ENCODE assay signal across 19 cellular contexts in genomic region chr4:1449475-1449832, GRCh38. TPM values are rescaled to one million over a fixed set of nuclear protein-coding genes. Genes with fewer than 3 reads are reported as not detected.
"Had no signal": no experiment of that assay in that cellular context is flagged by ENCODE, and none has a peak within 500 bp of the region (broad histone marks: within the 10 kb centered on the region; RNA-seq: fewer than 3 reads in every experiment).

No MANE protein-coding gene starts in this region.

- ATAC-seq: T-cell had no signal

- H3K27ac Mint-ChIP-seq: activated CD4-positive, alpha-beta memory T cell treated with anti-CD3 and anti-CD28 coated beads, Interleukin-2, amount 10 ng/mL, durations not matched to agents 7 days and 5 days; T-cell had no signal

- H3K36me3 Mint-ChIP-seq: T-cell had no signal

- H3K27me3 Mint-ChIP-seq: activated CD4-positive, alpha-beta memory T cell treated with anti-CD3 and anti-CD28 coated beads, Interleukin-2, amount 10 ng/mL, durations not matched to agents 7 days and 5 days had no signal

- DNase-seq: activated CD4-positive, alpha-beta memory T cell treated with anti-CD3 and anti-CD28 coated beads, Interleukin-2, amount 10 ng/mL, durations not matched to agents 7 days and 5 days; activated naive CD4-positive, alpha-beta T cell; hippocampal formation; midbrain; retina; stimulated activated CD4-positive, alpha-beta T cell treated with anti-CD3 and anti-CD28 coated beads, Interleukin-2, amount 100 ng/mL, for 48 hours; stimulated activated naive CD4-positive, alpha-beta T cell; substantia nigra; T1000 had no signal

- H3K4me3 Mint-ChIP-seq: activated CD4-positive, alpha-beta memory T cell treated with anti-CD3 and anti-CD28 coated beads, Interleukin-2, amount 10 ng/mL, durations not matched to agents 7 days and 5 days; T-cell had no signal

- H3K4me1 Mint-ChIP-seq: activated CD4-positive, alpha-beta memory T cell treated with anti-CD3 and anti-CD28 coated beads, Interleukin-2, amount 10 ng/mL, durations not matched to agents 7 days and 5 days; T-cell had no signal

RNA-seq across cellular contexts. Expression of gene NKX1-1, which starts 43.2 kb away (rescaled TPM):
- total RNA-seq: activated CD4-positive, alpha-beta memory T cell treated with anti-CD3 and anti-CD28 coated beads, Interleukin-2, amount 10 ng/mL, durations not matched to agents 7 days and 5 days; dorsolateral prefrontal cortex; esophagus muscularis mucosa; lung; myocyte; skeletal muscle tissue; T-cell; tibial nerve; uterus had no signal
- polyA plus RNA-seq: adipose tissue, lung, SK-N-SH had no signal
